Comparison of ENCODE assay signal across 23 cellular contexts in the genomic region with DNA sequence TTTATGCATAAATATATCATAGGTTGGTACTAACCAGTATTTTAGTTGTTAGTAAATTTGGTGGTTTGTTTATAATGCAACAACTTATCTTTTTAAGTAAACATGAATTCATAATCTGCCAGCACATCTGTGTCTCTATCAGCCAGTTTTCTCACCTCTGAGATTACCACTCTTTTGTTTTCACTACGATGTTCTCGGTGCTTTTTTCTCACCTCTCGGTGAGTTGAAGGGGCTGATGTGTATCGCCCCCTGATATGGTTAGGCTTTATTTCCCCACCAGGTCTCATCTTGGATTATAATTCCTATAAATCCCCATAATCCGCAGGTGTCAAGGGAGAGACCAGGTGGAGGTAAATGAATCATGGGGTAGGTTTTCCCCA.
"Had no signal": no experiment of that assay in that cellular context is flagged by ENCODE, and none has a peak within 500 bp of the region (broad histone marks: within the 10 kb centered on the region; RNA-seq: fewer than 3 reads in every experiment).

No MANE protein-coding gene starts in this region.

- H3K9me3 Mint-ChIP-seq: natural killer cell, neural crest cell had no signal

- ATAC-seq: heart left ventricle; left colon; left ventricle myocardium superior; mucosa of descending colon; stimulated activated naive CD8-positive, alpha-beta T cell treated with anti-CD3 and anti-CD28 coated beads, Interleukin-15, amount 100 ng/mL, for 72 hours; upper lobe of right lung had no signal

- H3K9me3 ChIP-seq: heart left ventricle, mucosa of descending colon, ovary, right atrium auricular region, sigmoid colon, testis, tibial nerve, upper lobe of right lung, vagina had no signal

- H3K4me3 Mint-ChIP-seq: natural killer cell, neural crest cell had no signal

- H3K27me3 Mint-ChIP-seq: stimulated activated naive CD8-positive, alpha-beta T cell treated with anti-CD3 and anti-CD28 coated beads, Interleukin-15, amount 100 ng/mL, for 72 hours had no signal

- DNase-seq: dorsolateral prefrontal cortex; effector CD8-positive, alpha-beta T cell; foreskin melanocyte; heart left ventricle; hippocampal formation; left ventricle myocardium superior; mucosa of descending colon; natural killer cell; nucleus accumbens; ovary; sigmoid colon; stimulated activated CD4-positive, alpha-beta T cell treated with anti-CD3 and anti-CD28 coated beads, Interleukin-2, amount 100 ng/mL, for 24 hours; stimulated activated naive CD8-positive, alpha-beta T cell treated with anti-CD3 and anti-CD28 coated beads, Interleukin-15, amount 100 ng/mL, for 72 hours; testis; upper lobe of right lung had no signal

- H3K4me3 ChIP-seq: coronary artery, dorsolateral prefrontal cortex, heart left ventricle, lung, mucosa of descending colon, ovary, right atrium auricular region, sigmoid colon, skin epidermis, testis, tibial nerve, upper lobe of right lung, vagina had no signal

- H3K36me3 Mint-ChIP-seq: natural killer cell had no signal
